In genomic region chr3:38031022-38031994, GRCh38 we compare ENCODE assay signal across 9 cellular contexts. TPM values are rescaled to one million over a fixed set of nuclear protein-coding genes. Genes with fewer than 3 reads are reported as not detected.
DNase-seq lines count a peak whose midpoint lies in the region; ATAC-seq, FAIRE-seq and TF ChIP-seq lines count a peak whose summit lies in the region.
"Had no signal": no experiment of that assay in that cellular context is flagged by ENCODE, and none has a peak within 500 bp of the region (broad histone marks: within the 10 kb centered on the region; RNA-seq: fewer than 3 reads in every experiment).

No MANE protein-coding gene starts in this region.

- no peaks in the 10 kb centered on the region for H3K9me3 Mint-ChIP-seq in activated naive CD8-positive, alpha-beta T cell treated with anti-CD3 and anti-CD28 coated beads, Interleukin-2, amount 10 ng/mL, durations not matched to agents 7 days and 5 days

- H3K27ac ChIP-seq in A549 (peak overlapping the region; percentile 68 to 88), stomach smooth muscle (ENCODE audit: low read length) (peak overlapping the region; percentile 90)
- H3K27ac ChIP-seq: VCaP had no signal

- H3K4me1 ChIP-seq in A549: peaks cover 24% of the 10 kb centered on the region
- peaks cover 31% of the 10 kb centered on the region for H3K4me1 ChIP-seq in stomach smooth muscle (ENCODE audit: control insufficient read depth, insufficient read depth, low read length)

- CTCF ChIA-PET in A549 (lab: Yijun Ruan, JAX): interaction anchor here (0.9 to 1.9 kb wide), 2 partner anchors 28 to 64 kb away, joined by 3 to 7 read pairs; no protein-coding TSS in a partner anchor

- H3K4me3 Mint-ChIP-seq in activated naive CD8-positive, alpha-beta T cell treated with anti-CD3 and anti-CD28 coated beads, Interleukin-2, amount 10 ng/mL, durations not matched to agents 7 days and 5 days: peak overlapping the region; percentile 49

- peak overlapping the region; percentile 80 for H3K4me2 ChIP-seq in A549

- no peak for TF ChIP-seq RAD21 in A549 (conservative IDR thresholded peaks at IDR 0.05 in 1 of 2, IDR thresholded peaks at IDR 0.05 in 1 of 2)

- TF ChIP-seq CTCF in A549 (IDR thresholded peaks at IDR 0.05): no peak

- TF ChIP-seq POLR2A in A549 (IDR thresholded peaks at IDR 0.05; ENCODE audit: low read length): 0 out of 2 replicates have a peak, but pooled peaks have one; percentile 17

- no peak for FAIRE-seq in A549 (lab: Jason Lieb, UNC)

- POLR2A ChIA-PET in A549 (lab: Yijun Ruan, JAX): no interaction called here
- POLR2A ChIA-PET in activated naive CD8-positive, alpha-beta T cell treated with anti-CD3 and anti-CD28 coated beads, Interleukin-2, amount 10 ng/mL, durations not matched to agents 7 days and 5 days (lab: Charles Lee): no interaction called here

- H3K9ac ChIP-seq in stomach smooth muscle (ENCODE audit: low read length in 2 of 2): peak overlapping the region in 1 of 2 donors; percentile 51

- H3K27me3 ChIP-seq in stomach smooth muscle (ENCODE audit: control insufficient read depth in 1 of 2, insufficient read depth in 2 of 2, low read length in 2 of 2): no peaks in the 10 kb centered on the region

- H3K4me3 ChIP-seq in A549: no peak overlapping the region
- no peak overlapping the region for H3K4me3 ChIP-seq in stomach smooth muscle (ENCODE audit: low read length in 2 of 2)

- H3K27ac Mint-ChIP-seq in activated naive CD8-positive, alpha-beta T cell treated with anti-CD3 and anti-CD28 coated beads, Interleukin-2, amount 10 ng/mL, durations not matched to agents 7 days and 5 days: peak overlapping the region; percentile 2

- intact Hi-C loops in left colon (cut with DNase I, micrococcal nuclease): no loop called here
- intact Hi-C loops in posterior vena cava (cut with DNase I): no loop called here

- TF ChIP-seq EP300 in A549 (IDR thresholded peaks at IDR 0.05): no peak

- no peaks in the 10 kb centered on the region for H3K36me3 Mint-ChIP-seq in activated naive CD8-positive, alpha-beta T cell treated with anti-CD3 and anti-CD28 coated beads, Interleukin-2, amount 10 ng/mL, durations not matched to agents 7 days and 5 days

- 24% methylated on average over 8 of the region's 9 CpGs for WGBS in A549 (ENCODE audit: missing lambda C conversion rate)

- DNase-seq in A549 (ENCODE audit: low read depth in 1 of 2, low spot score in 1 of 2) (peak; percentile 66 to 78), NCI-H446 treated with DMSO at 0.1 percent for 48 hours (lab: John Stamatoyannopoulos, UW) (peak; percentile 43), left colon (peak; percentile 79 to 82), occipital lobe (lab: John Stamatoyannopoulos, UW) (no peak), posterior vena cava (ENCODE audit: low spot score) (no peak)
- DNase-seq in activated naive CD8-positive, alpha-beta T cell treated with anti-CD3 and anti-CD28 coated beads, Interleukin-2, amount 10 ng/mL, durations not matched to agents 7 days and 5 days: no peak

- peak; percentile 86 to 89 for ATAC-seq in A549
- ATAC-seq in activated naive CD8-positive, alpha-beta T cell treated with anti-CD3 and anti-CD28 coated beads, Interleukin-2, amount 10 ng/mL, durations not matched to agents 7 days and 5 days (ENCODE audit: low read depth): peak; percentile 20
- peak; percentile 79 for ATAC-seq in left colon
- ATAC-seq in GM18520 (IDR thresholded peaks at IDR 0.05; ENCODE audit: unreplicated experiment): no peak

- H3K27me3 Mint-ChIP-seq in activated naive CD8-positive, alpha-beta T cell treated with anti-CD3 and anti-CD28 coated beads, Interleukin-2, amount 10 ng/mL, durations not matched to agents 7 days and 5 days: peaks cover 38% of the 10 kb centered on the region

- no peaks in the 10 kb centered on the region for H3K36me3 ChIP-seq in stomach smooth muscle (ENCODE audit: control insufficient read depth in 2 of 2, insufficient read depth in 2 of 2, low read length in 2 of 2)

- H3K4me1 Mint-ChIP-seq in activated naive CD8-positive, alpha-beta T cell treated with anti-CD3 and anti-CD28 coated beads, Interleukin-2, amount 10 ng/mL, durations not matched to agents 7 days and 5 days: peaks cover 5% of the 10 kb centered on the region

- no peaks in the 10 kb centered on the region for H3K9me3 ChIP-seq in A549
- no peaks in the 10 kb centered on the region for H3K9me3 ChIP-seq in stomach smooth muscle (ENCODE audit: control insufficient read depth in 2 of 2, low read length in 2 of 2)

TF ChIP-seq in A549, 52 proteins besides CTCF, POLR2A, EP300 and RAD21:
- TF ChIP-seq JUNB (IDR thresholded peaks at IDR 0.05) (no peak), NFE2L2 (conservative IDR thresholded peaks at IDR 0.05; ENCODE audit: low read length) (no peak), HES2 (IDR thresholded peaks at IDR 0.05) (no peak), HEYL (CRISPR knock-in tag; IDR thresholded peaks at IDR 0.05) (no peak), BCL3 (IDR thresholded peaks at IDR 0.05) (no peak), KDM1A (IDR thresholded peaks at IDR 0.05; ENCODE audit: low read depth) (no peak), TFCP2L1 (CRISPR knock-in tag; IDR thresholded peaks at IDR 0.05) (no peak), FOSL2 (IDR thresholded peaks at IDR 0.05) (no peak), FOSL2 (CRISPR knock-in tag; IDR thresholded peaks at IDR 0.05) (peak; percentile 44), EHF (CRISPR knock-in tag; IDR thresholded peaks at IDR 0.05) (no peak), JUN (IDR thresholded peaks at IDR 0.05) (0 out of 5 replicates have a peak, but pooled peaks of 1 of the 2 experiments have one; percentile 9), MYC (IDR thresholded peaks at IDR 0.05; ENCODE audit: borderline replicate concordance, low read length) (peak; percentile 31; the same call in 1 of the 2 replicates), MAX (IDR thresholded peaks at IDR 0.05) (peak; percentile 47; the same call in 1 of the 2 replicates)

RNA-seq across cellular contexts. Expression of gene PLCD1, which starts 1.9 kb away (rescaled TPM):
- 4.8 and 6.0 TPM in 2 replicates for polyA plus RNA-seq in A549 (2011; rRNA removed)
- polyA plus RNA-seq in A549 (2012; cell fraction: cytosol; rRNA removed): 3.5 and 3.8 TPM in 2 replicates
- 14.1 TPM in 2 replicates for polyA plus RNA-seq in A549 (2012; cell fraction: nucleus; rRNA removed)
- polyA plus RNA-seq in A549 (2017; fragmentation: RNase III; extraction: RNeasy Plus Mini Kit Qiagen cat#74134 plus additional on column Dnase treatment): 3.7 to 5.3 TPM (median 3.9 TPM) in 3 replicates
- 8.1 and 11.0 TPM in 2 replicates for polyA minus RNA-seq in A549 (2011; rRNA and poly(A)+ RNA removed)
- total RNA-seq in activated naive CD8-positive, alpha-beta T cell treated with anti-CD3 and anti-CD28 coated beads, Interleukin-2, amount 10 ng/mL, durations not matched to agents 7 days and 5 days: 10 to 100 TPM; 36.5 to 45.4 TPM
- 100 to 1,000 TPM in 1 of 2 donors, 10 to 100 TPM in 1; 80.2 to 114 TPM for total RNA-seq in left colon
- 4.4 TPM for total RNA-seq in occipital lobe
- 10 to 100 TPM; 32.5 to 40.9 TPM for total RNA-seq in posterior vena cava

RNA-seq across cellular contexts. Expression of gene DLEC1, which starts 7.7 kb away (rescaled TPM):
- polyA plus RNA-seq in A549 (2011; rRNA removed) (0.10 and 0.13 TPM in 2 replicates), A549 (2017; fragmentation: RNase III; extraction: RNeasy Plus Mini Kit Qiagen cat#74134 plus additional on column Dnase treatment) (0.03 to 0.07 TPM in 2 of 3 replicates, not detected in the other)
- under 0.01 TPM in 1 of 2 replicates, not detected in the other for polyA plus RNA-seq in A549 (2012; cell fraction: cytosol; rRNA removed)
- polyA plus RNA-seq in A549 (2012; cell fraction: nucleus; rRNA removed): 0.01 and 0.02 TPM in 2 replicates
- 0.10 and 1.3 TPM in 2 replicates for polyA minus RNA-seq in A549 (2011; rRNA and poly(A)+ RNA removed)
- total RNA-seq in activated naive CD8-positive, alpha-beta T cell treated with anti-CD3 and anti-CD28 coated beads, Interleukin-2, amount 10 ng/mL, durations not matched to agents 7 days and 5 days: 1 to 10 TPM; 3.2 to 3.7 TPM
- total RNA-seq in left colon (1 to 10 TPM; 1.5 to 2.1 TPM), occipital lobe (0.78 TPM), posterior vena cava (under 1 TPM; 0.14 to 0.51 TPM)

RNA-seq across cellular contexts. Expression of gene VILL, which starts 40.7 kb away (rescaled TPM):
- polyA plus RNA-seq in A549 (2011; rRNA removed): 0.22 and 0.49 TPM in 2 replicates
- 0.16 and 0.23 TPM in 2 replicates for polyA plus RNA-seq in A549 (2012; cell fraction: cytosol; rRNA removed)
- 0.55 TPM in 2 replicates for polyA plus RNA-seq in A549 (2012; cell fraction: nucleus; rRNA removed)
- 0.04 to 0.08 TPM (median 0.05 TPM) in 3 replicates for polyA plus RNA-seq in A549 (2017; fragmentation: RNase III; extraction: RNeasy Plus Mini Kit Qiagen cat#74134 plus additional on column Dnase treatment)
- polyA minus RNA-seq in A549 (2011; rRNA and poly(A)+ RNA removed): 0.49 and 0.91 TPM in 2 replicates
- total RNA-seq in activated naive CD8-positive, alpha-beta T cell treated with anti-CD3 and anti-CD28 coated beads, Interleukin-2, amount 10 ng/mL, durations not matched to agents 7 days and 5 days: 10 to 100 TPM; 25.2 to 25.3 TPM
- 100 to 1,000 TPM; 174 to 184 TPM for total RNA-seq in left colon
- total RNA-seq in occipital lobe: 13.6 TPM
- 1 to 10 TPM; 3.4 to 5.9 TPM for total RNA-seq in posterior vena cava

Comparison
In these comparisons a context has a peak if more than half of its experiments do, and no peak if none do; other contexts are left out.
1. DNase-seq: peak in A549 (2 of 2), NCI-H446 treated with DMSO at 0.1 percent for 48 hours (single experiment) and left colon (2 of 2); none in activated naive CD8-positive, alpha-beta T cell treated with anti-CD3 and anti-CD28 coated beads, Interleukin-2, amount 10 ng/mL, durations not matched to agents 7 days and 5 days (single experiment), occipital lobe (single experiment) and posterior vena cava (single experiment).
2. RNA of gene VILL, which starts 40.7 kb away (total RNA-seq): 174 to 184 TPM in left colon; 25.2 to 25.3 TPM in activated naive CD8-positive, alpha-beta T cell treated with anti-CD3 and anti-CD28 coated beads, Interleukin-2, amount 10 ng/mL, durations not matched to agents 7 days and 5 days, 13.6 TPM in occipital lobe (single experiment) and 3.4 to 5.9 TPM in posterior vena cava; every median in the first group is over 4 times any median in the second.